15 cellular contexts compared by ENCODE assay signal in the genomic region with DNA sequence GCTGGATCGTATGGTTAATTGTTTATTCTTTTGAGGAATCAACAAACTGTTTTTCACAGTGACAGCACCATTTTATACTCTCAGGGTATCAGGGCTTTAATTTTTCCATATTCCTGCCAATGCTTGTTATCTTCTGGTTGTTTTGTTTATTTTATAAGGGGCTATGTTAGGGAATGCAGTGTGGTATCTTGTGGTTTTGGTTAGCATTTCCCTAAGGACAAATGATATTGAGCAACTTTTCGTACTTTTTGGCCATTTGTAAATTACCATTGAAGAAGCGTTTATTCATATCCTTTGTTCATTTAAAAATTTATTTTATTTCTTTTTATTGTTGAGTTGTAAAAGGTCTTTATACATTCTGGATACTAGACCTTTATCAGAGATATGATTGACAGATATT.
DNase-seq lines count a peak whose midpoint lies in the region; ATAC-seq and FAIRE-seq lines count a peak whose summit lies in the region.
"Had no signal": no experiment of that assay in that cellular context is flagged by ENCODE, and none has a peak within 500 bp of the region (broad histone marks: within the 10 kb centered on the region; RNA-seq: fewer than 3 reads in every experiment).

No MANE protein-coding gene starts in this region.

- H2BK12ac ChIP-seq in mesenchymal stem cell (ENCODE audit: low read length in 2 of 2) = no peak overlapping the region

- DNase-seq in H4 (ENCODE audit: low spot score) = peak; percentile 47
- peak; percentile 50 for DNase-seq in RPMI7951 (ENCODE audit: low read depth)
- DNase-seq in fibroblast of gingiva (ENCODE audit: low read depth) = peak; percentile 6
- peak; percentile 17 for DNase-seq in mesenchymal stem cell
- DNase-seq in small intestine = no peak
- no peak for DNase-seq in Kasumi-1 (lab: John Stamatoyannopoulos, UW)
- DNase-seq: ACHN; CD4-positive, CD25-positive, alpha-beta regulatory T cell; DMS53; GOT3 had no signal

- ATAC-seq in HG03025 (IDR thresholded peaks at IDR 0.05; ENCODE audit: low FRiP score, unreplicated experiment) = no peak
- ATAC-seq: HepG2 had no signal

- H3K4me3 ChIP-seq in mesenchymal stem cell (ENCODE audit: insufficient read depth in 1 of 2, low read depth in 1 of 2, low read length in 2 of 2) (no peak overlapping the region), small intestine (ENCODE audit: low read depth in 1 of 2, low read length in 2 of 2) (no peak overlapping the region)
- H3K4me3 ChIP-seq: BLaER1 treated with 17β-estradiol and CSF1 and Interleukin-3, amounts not matched to agents 10 nM and 100 nM; HAP-1 had no signal

- FAIRE-seq in small intestine (lab: Jason Lieb, UNC) = no peak
- FAIRE-seq: HepG2, HTR-8/SVneo had no signal

- H2BK5ac ChIP-seq in mesenchymal stem cell (ENCODE audit: low read depth, low read length, poor library complexity, severe bottlenecking) = no peak overlapping the region

- H3K27ac ChIP-seq in mesenchymal stem cell (ENCODE audit: low read length, poor library complexity, severe bottlenecking) = no peak overlapping the region
- H3K27ac ChIP-seq in small intestine (ENCODE audit: low read depth in 1 of 2, low read length in 1 of 2) = no peak overlapping the region
- H3K27ac ChIP-seq: BLaER1 treated with 17β-estradiol and CSF1 and Interleukin-3, amounts not matched to agents 10 nM and 100 nM had no signal

- H2AK5ac ChIP-seq in mesenchymal stem cell (ENCODE audit: low read length, severe bottlenecking) = no peak overlapping the region

- H3K9ac ChIP-seq in mesenchymal stem cell (ENCODE audit: low read length) = no peak overlapping the region
- H3K9ac ChIP-seq: BLaER1 treated with 17β-estradiol and CSF1 and Interleukin-3, amounts not matched to agents 10 nM and 100 nM had no signal

- no peaks in the 10 kb centered on the region for H3K79me1 ChIP-seq in mesenchymal stem cell (replicated peaks; ENCODE audit: low read length, poor library complexity, severe bottlenecking)

- no peak overlapping the region for H4K8ac ChIP-seq in mesenchymal stem cell (ENCODE audit: low read length)

- no peaks in the 10 kb centered on the region for H3K4me1 ChIP-seq in mesenchymal stem cell (ENCODE audit: control insufficient read depth, insufficient read depth, low read depth, low read length)
- H3K4me1 ChIP-seq in small intestine (ENCODE audit: control insufficient read depth in 2 of 2, insufficient read depth in 1 of 2, low read depth in 1 of 2, low read length in 1 of 2) = no peaks in the 10 kb centered on the region
- H3K4me1 ChIP-seq: BLaER1 treated with 17β-estradiol and CSF1 and Interleukin-3, amounts not matched to agents 10 nM and 100 nM; HAP-1 had no signal

- H2AFZ ChIP-seq in mesenchymal stem cell (ENCODE audit: low read depth, low read length) = no peak overlapping the region

- H3K36me3 ChIP-seq in mesenchymal stem cell (ENCODE audit: control insufficient read depth in 1 of 2, insufficient read depth in 2 of 2, low read depth in 1 of 2, low read length in 2 of 2) = no peaks in the 10 kb centered on the region
- no peaks in the 10 kb centered on the region for H3K36me3 ChIP-seq in small intestine (ENCODE audit: control insufficient read depth in 2 of 2, insufficient read depth in 2 of 2, low read length in 2 of 2)
- H3K36me3 ChIP-seq: BLaER1 treated with 17β-estradiol and CSF1 and Interleukin-3, amounts not matched to agents 10 nM and 100 nM; HAP-1 had no signal

- no peak overlapping the region for H3K4ac ChIP-seq in mesenchymal stem cell (ENCODE audit: low read depth in 1 of 2, low read length in 2 of 2)

- no peak overlapping the region for H2BK15ac ChIP-seq in mesenchymal stem cell (ENCODE audit: low read depth, poor library complexity, severe bottlenecking)

- H3K23ac ChIP-seq in mesenchymal stem cell (ENCODE audit: low read length in 2 of 2) = no peak overlapping the region

- H3K14ac ChIP-seq in mesenchymal stem cell (ENCODE audit: low read length in 2 of 2) = no peak overlapping the region

- H3K18ac ChIP-seq in mesenchymal stem cell (ENCODE audit: low read depth in 1 of 2, low read length in 2 of 2) = no peak overlapping the region

- H3K27me3 ChIP-seq in mesenchymal stem cell (ENCODE audit: control insufficient read depth in 1 of 2, insufficient read depth in 1 of 2, low read length in 2 of 2) (no peaks in the 10 kb centered on the region), small intestine (ENCODE audit: control insufficient read depth in 2 of 2, insufficient read depth in 2 of 2, low read length in 2 of 2) (no peaks in the 10 kb centered on the region)
- H3K27me3 ChIP-seq: BLaER1 treated with 17β-estradiol and CSF1 and Interleukin-3, amounts not matched to agents 10 nM and 100 nM had no signal

- no peaks in the 10 kb centered on the region for H3K9me3 ChIP-seq in mesenchymal stem cell (ENCODE audit: control insufficient read depth, low read length)
- H3K9me3 ChIP-seq in small intestine (ENCODE audit: control insufficient read depth, low read depth) = no peaks in the 10 kb centered on the region
- H3K9me3 ChIP-seq: BLaER1 treated with 17β-estradiol and CSF1 and Interleukin-3, amounts not matched to agents 10 nM and 100 nM had no signal

- H4K91ac ChIP-seq in mesenchymal stem cell (ENCODE audit: low read length) = no peak overlapping the region

- no peak overlapping the region for H3K4me2 ChIP-seq in mesenchymal stem cell (ENCODE audit: low read length, poor library complexity, severe bottlenecking)
- H3K4me2 ChIP-seq: BLaER1 treated with 17β-estradiol and CSF1 and Interleukin-3, amounts not matched to agents 10 nM and 100 nM had no signal

- WGBS in mesenchymal stem cell = no CpG with 5 or more reads among the region's 3 CpGs
- WGBS in small intestine, 3 donors = 72 to 87% (median 83%) methylated on average over 3 of the region's 3 CpGs

- no peak overlapping the region for H2BK120ac ChIP-seq in mesenchymal stem cell (ENCODE audit: low read depth, low read length)

Comparison
In these comparisons a context has a peak if more than half of its experiments do, and no peak if none do; other contexts are left out.
1. DNase-seq: peak in H4 (single experiment), RPMI7951 (single experiment), fibroblast of gingiva (single experiment) and mesenchymal stem cell (single experiment); none in small intestine (single experiment) and Kasumi-1 (0 of 2).